Comparison of ENCODE assay signal across 3 cellular contexts in the genomic region with DNA sequence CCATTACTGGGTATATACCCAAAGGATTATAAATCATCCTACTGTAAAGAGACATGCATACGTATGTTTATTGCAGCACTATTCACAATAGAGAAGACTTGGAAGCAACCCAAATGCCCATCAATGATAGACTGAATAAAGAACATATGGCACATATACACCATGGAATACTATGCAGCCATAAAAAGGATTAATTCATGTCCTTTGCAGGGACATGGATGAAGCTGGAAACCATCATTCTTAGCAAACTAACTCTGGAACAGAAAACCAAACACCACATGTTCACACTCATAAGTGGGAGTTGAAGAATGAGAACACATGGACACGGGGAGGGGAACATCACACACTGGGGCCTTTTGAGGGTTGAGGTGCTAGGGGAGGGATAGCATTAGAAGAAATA. TPM values are rescaled to one million over a fixed set of nuclear protein-coding genes. Genes with fewer than 3 reads are reported as not detected.
"Had no signal": no experiment of that assay in that cellular context is flagged by ENCODE, and none has a peak within 500 bp of the region (broad histone marks: within the 10 kb centered on the region; RNA-seq: fewer than 3 reads in every experiment).

No MANE protein-coding gene starts in this region.

RNA-seq across cellular contexts. Expression of a gene that starts 6.3 kb away (rescaled TPM):
- total RNA-seq: activated T-cell treated with anti-CD3 and anti-CD28 coated beads, Interleukin-2, amount 50 U/mL, for 4 hours; activated T-helper 2 cell treated with anti-CD3 and anti-CD28 coated beads, Interferon-gamma antibody, Interleukin-2, Interleukin-4, amounts not matched to agents 10 μg/mL and 5 μg/mL and 100 μg/mL, durations not matched to agents 14 hours and 24 hours and 36 hours; ascending aorta had no signal
